1 cellular context compared by ENCODE assay signal in genomic region chr9:97696823-97697601, GRCh38.
TF ChIP-seq lines count a peak whose summit lies in the region.

Gene XPA, minus strand, starts transcription at chr9:97697340. Its CDS starts 48 bp downstream, at chr9:97697292.

TF ChIP-seq in K562, 482 proteins besides CTCF, POLR2A, EP300 and RAD21 (continued from another document):
- TF ChIP-seq JUN (IDR thresholded peaks at IDR 0.05; ENCODE audit: borderline replicate concordance, low read depth, low read length) (0 out of 2 replicates have a peak, but pooled peaks have one; percentile 4), JUN (CRISPR knock-in tag; IDR thresholded peaks at IDR 0.05; ENCODE audit: borderline replicate concordance) (no peak), DEAF1 (CRISPR knock-in tag; IDR thresholded peaks at IDR 0.05) (no peak), KDM4B (IDR thresholded peaks at IDR 0.05; ENCODE audit: borderline replicate concordance in 2 of 2, low read depth in 1 of 2) (no peak), VEZF1 (CRISPR knock-in tag; IDR thresholded peaks at IDR 0.05) (peak; percentile 59), MEIS2 (IDR thresholded peaks at IDR 0.05; ENCODE audit: partially characterized antibody) (peak; percentile 80), ATF7 (IDR thresholded peaks at IDR 0.05) (peak; percentile 58; the same call in 1 of the 2 replicates), BMI1 (IDR thresholded peaks at IDR 0.05; ENCODE audit: low read length) (no peak), FIP1L1 (IDR thresholded peaks at IDR 0.05; ENCODE audit: low read depth, low read length, poor library complexity, severe bottlenecking) (peak; percentile 57), MBD2 (IDR thresholded peaks at IDR 0.05; ENCODE audit: borderline replicate concordance, low read depth) (peak; percentile 45; the same call in 1 of the 2 replicates), HMG20A (CRISPR knock-in tag; conservative IDR thresholded peaks at IDR 0.05) (0 out of 2 replicates have a peak, but pooled peaks have one; percentile 21), NRF1 (conservative IDR thresholded peaks at IDR 0.05 in 1 of 2, IDR thresholded peaks at IDR 0.05 in 1 of 2) (peak; percentile 97), MAFK (IDR thresholded peaks at IDR 0.05; ENCODE audit: low read length) (no peak), RB1 (IDR thresholded peaks at IDR 0.05; ENCODE audit: low read depth) (peak; percentile 88), NR2C1 (IDR thresholded peaks at IDR 0.05) (no peak), NR2C1 (tag; IDR thresholded peaks at IDR 0.05) (no peak), SUPT5H (IDR thresholded peaks at IDR 0.05) (peak; percentile 86), ETS1 (conservative IDR thresholded peaks at IDR 0.05; ENCODE audit: control insufficient read depth, low read depth, low read length) (0 out of 2 replicates have a peak, but pooled peaks have one; percentile 64), CCNT2 (IDR thresholded peaks at IDR 0.05; ENCODE audit: borderline replicate concordance, extremely low read depth, insufficient read length, low read depth, low read length) (peak; percentile 79), ZNF609 (CRISPR knock-in tag; IDR thresholded peaks at IDR 0.05; ENCODE audit: borderline replicate concordance) (no peak), PCBP1 (IDR thresholded peaks at IDR 0.05; ENCODE audit: low read depth, low read length, poor library complexity, severe bottlenecking) (peak; percentile 94), NONO (IDR thresholded peaks at IDR 0.05; ENCODE audit: low read depth in 2 of 2, low read length in 1 of 2) (peak in 1 of 2 experiments; percentile 88; a peak in 2 of 4 replicates), ZFP36 (IDR thresholded peaks at IDR 0.05; ENCODE audit: low read depth, low read length, partially characterized antibody) (peak; percentile 14), NFE2L1 (tag; IDR thresholded peaks at IDR 0.05; ENCODE audit: borderline replicate concordance, low read depth) (no peak), PHF8 (IDR thresholded peaks at IDR 0.05; ENCODE audit: borderline replicate concordance, low read length) (peak; percentile 97), ATF1 (CRISPR knock-in tag; IDR thresholded peaks at IDR 0.05) (no peak), ATF1 (tag; IDR thresholded peaks at IDR 0.05) (peak; percentile 49), RBBP5 (IDR thresholded peaks at IDR 0.05; ENCODE audit: borderline replicate concordance, insufficient read depth, low read length, poor library complexity, severe bottlenecking) (peak; percentile 95), BCOR (IDR thresholded peaks at IDR 0.05) (0 out of 2 replicates have a peak, but pooled peaks have one; percentile 10), SAP30 (IDR thresholded peaks at IDR 0.05; ENCODE audit: borderline replicate concordance, insufficient read depth, low read depth, low read length, poor library complexity, severe bottlenecking) (peak; percentile 52), U2AF1 (optimal IDR thresholded peaks at IDR 0.05; ENCODE audit: low read depth, low read length) (peak; percentile 43), SIN3A (IDR thresholded peaks at IDR 0.05; ENCODE audit: borderline replicate concordance in 2 of 2, control insufficient read depth in 1 of 2, low read depth in 2 of 2, low read length in 2 of 2) (no peak; a peak in 1 of 4 replicates), HDAC1 (IDR thresholded peaks at IDR 0.05) (0 out of 4 replicates have a peak, but pooled peaks of 1 of the 2 experiments have one; percentile 63), ZNF140 (CRISPR knock-in tag; IDR thresholded peaks at IDR 0.05) (no peak), PHTF2 (CRISPR knock-in tag; IDR thresholded peaks at IDR 0.05) (no peak), E2F6 (IDR thresholded peaks at IDR 0.05; ENCODE audit: borderline replicate concordance in 1 of 2, extremely low read depth in 1 of 2, insufficient read depth in 1 of 2, insufficient read length in 1 of 2, low read depth in 1 of 2, low read length in 1 of 2, poor library complexity in 1 of 2, severe bottlenecking in 1 of 2) (peak in 1 of 2 experiments; percentile 68), ZNF583 (CRISPR knock-in tag; IDR thresholded peaks at IDR 0.05) (0 out of 2 replicates have a peak, but pooled peaks have one; percentile 55), NR4A1 (CRISPR knock-in tag; IDR thresholded peaks at IDR 0.05) (no peak), NR4A1 (tag; IDR thresholded peaks at IDR 0.05) (0 out of 2 replicates have a peak, but pooled peaks have one; percentile 38)
- TF ChIP-seq, protein P1, sequence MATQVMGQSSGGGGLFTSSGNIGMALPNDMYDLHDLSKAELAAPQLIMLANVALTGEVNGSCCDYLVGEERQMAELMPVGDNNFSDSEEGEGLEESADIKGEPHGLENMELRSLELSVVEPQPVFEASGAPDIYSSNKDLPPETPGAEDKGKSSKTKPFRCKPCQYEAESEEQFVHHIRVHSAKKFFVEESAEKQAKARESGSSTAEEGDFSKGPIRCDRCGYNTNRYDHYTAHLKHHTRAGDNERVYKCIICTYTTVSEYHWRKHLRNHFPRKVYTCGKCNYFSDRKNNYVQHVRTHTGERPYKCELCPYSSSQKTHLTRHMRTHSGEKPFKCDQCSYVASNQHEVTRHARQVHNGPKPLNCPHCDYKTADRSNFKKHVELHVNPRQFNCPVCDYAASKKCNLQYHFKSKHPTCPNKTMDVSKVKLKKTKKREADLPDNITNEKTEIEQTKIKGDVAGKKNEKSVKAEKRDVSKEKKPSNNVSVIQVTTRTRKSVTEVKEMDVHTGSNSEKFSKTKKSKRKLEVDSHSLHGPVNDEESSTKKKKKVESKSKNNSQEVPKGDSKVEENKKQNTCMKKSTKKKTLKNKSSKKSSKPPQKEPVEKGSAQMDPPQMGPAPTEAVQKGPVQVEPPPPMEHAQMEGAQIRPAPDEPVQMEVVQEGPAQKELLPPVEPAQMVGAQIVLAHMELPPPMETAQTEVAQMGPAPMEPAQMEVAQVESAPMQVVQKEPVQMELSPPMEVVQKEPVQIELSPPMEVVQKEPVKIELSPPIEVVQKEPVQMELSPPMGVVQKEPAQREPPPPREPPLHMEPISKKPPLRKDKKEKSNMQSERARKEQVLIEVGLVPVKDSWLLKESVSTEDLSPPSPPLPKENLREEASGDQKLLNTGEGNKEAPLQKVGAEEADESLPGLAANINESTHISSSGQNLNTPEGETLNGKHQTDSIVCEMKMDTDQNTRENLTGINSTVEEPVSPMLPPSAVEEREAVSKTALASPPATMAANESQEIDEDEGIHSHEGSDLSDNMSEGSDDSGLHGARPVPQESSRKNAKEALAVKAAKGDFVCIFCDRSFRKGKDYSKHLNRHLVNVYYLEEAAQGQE (CRISPR knock-in tag; IDR thresholded peaks at IDR 0.05; ENCODE audit: low read depth) = 0 out of 2 replicates have a peak, but pooled peaks have one; percentile 27
- TF ChIP-seq, protein P2, sequence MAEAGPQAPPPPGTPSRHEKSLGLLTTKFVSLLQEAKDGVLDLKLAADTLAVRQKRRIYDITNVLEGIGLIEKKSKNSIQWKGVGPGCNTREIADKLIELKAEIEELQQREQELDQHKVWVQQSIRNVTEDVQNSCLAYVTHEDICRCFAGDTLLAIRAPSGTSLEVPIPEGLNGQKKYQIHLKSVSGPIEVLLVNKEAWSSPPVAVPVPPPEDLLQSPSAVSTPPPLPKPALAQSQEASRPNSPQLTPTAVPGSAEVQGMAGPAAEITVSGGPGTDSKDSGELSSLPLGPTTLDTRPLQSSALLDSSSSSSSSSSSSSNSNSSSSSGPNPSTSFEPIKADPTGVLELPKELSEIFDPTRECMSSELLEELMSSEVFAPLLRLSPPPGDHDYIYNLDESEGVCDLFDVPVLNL (CRISPR knock-in tag; IDR thresholded peaks at IDR 0.05; ENCODE audit: low read depth) = peak; percentile 64; the same call in 1 of the 2 replicates
- TF ChIP-seq, protein P3, sequence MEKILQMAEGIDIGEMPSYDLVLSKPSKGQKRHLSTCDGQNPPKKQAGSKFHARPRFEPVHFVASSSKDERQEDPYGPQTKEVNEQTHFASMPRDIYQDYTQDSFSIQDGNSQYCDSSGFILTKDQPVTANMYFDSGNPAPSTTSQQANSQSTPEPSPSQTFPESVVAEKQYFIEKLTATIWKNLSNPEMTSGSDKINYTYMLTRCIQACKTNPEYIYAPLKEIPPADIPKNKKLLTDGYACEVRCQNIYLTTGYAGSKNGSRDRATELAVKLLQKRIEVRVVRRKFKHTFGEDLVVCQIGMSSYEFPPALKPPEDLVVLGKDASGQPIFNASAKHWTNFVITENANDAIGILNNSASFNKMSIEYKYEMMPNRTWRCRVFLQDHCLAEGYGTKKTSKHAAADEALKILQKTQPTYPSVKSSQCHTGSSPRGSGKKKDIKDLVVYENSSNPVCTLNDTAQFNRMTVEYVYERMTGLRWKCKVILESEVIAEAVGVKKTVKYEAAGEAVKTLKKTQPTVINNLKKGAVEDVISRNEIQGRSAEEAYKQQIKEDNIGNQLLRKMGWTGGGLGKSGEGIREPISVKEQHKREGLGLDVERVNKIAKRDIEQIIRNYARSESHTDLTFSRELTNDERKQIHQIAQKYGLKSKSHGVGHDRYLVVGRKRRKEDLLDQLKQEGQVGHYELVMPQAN (IDR thresholded peaks at IDR 0.05; ENCODE audit: borderline replicate concordance) = 0 out of 2 replicates have a peak, but pooled peaks have one; percentile 50
- TF ChIP-seq, protein P4, sequence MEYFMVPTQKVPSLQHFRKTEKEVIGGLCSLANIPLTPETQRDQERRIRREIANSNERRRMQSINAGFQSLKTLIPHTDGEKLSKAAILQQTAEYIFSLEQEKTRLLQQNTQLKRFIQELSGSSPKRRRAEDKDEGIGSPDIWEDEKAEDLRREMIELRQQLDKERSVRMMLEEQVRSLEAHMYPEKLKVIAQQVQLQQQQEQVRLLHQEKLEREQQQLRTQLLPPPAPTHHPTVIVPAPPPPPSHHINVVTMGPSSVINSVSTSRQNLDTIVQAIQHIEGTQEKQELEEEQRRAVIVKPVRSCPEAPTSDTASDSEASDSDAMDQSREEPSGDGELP (CRISPR knock-in tag; IDR thresholded peaks at IDR 0.05; ENCODE audit: borderline replicate concordance) = peak; percentile 36; the same call in 1 of the 2 replicates
